ENCODE assay signal across 1 cellular context in the genomic region with DNA sequence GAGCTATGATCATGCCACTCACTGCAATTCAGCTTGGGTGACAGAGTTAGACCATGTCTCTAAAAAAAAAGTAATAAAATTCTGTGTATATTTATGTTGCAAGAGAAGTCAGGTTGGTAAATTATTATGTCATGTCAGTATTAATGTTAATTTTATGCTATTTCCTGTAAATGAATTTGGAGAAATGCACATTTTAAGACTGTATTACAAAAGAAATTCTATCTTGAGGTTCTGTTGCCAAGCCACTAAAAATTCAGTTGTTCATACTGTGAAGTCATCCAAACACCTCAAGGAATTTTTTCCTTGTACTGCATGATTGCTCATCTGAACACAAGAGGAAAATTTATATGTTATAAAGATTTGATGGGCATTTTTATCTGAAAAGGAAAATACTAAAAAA.
TF ChIP-seq lines count a peak whose summit lies in the region.

No MANE protein-coding gene starts in this region.

TF ChIP-seq in SK-N-SH treated with all-trans-retinoic acid at 6 μM for 48 hours, 23 proteins besides CTCF, POLR2A, EP300 and RAD21 (continued from another document):
- no peak for TF ChIP-seq TSHZ2 (CRISPR knock-in tag; IDR thresholded peaks at IDR 0.05)
- no peak for TF ChIP-seq ZNF8 (CRISPR knock-in tag; IDR thresholded peaks at IDR 0.05)
- TF ChIP-seq ZNF70 (CRISPR knock-in tag; IDR thresholded peaks at IDR 0.05) = no peak
- TF ChIP-seq, protein P1, sequence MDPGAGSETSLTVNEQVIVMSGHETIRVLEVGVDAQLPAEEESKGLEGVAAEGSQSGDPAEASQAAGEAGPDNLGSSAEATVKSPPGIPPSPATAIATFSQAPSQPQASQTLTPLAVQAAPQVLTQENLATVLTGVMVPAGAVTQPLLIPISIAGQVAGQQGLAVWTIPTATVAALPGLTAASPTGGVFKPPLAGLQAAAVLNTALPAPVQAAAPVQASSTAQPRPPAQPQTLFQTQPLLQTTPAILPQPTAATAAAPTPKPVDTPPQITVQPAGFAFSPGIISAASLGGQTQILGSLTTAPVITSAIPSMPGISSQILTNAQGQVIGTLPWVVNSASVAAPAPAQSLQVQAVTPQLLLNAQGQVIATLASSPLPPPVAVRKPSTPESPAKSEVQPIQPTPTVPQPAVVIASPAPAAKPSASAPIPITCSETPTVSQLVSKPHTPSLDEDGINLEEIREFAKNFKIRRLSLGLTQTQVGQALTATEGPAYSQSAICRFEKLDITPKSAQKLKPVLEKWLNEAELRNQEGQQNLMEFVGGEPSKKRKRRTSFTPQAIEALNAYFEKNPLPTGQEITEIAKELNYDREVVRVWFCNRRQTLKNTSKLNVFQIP (CRISPR knock-in tag; IDR thresholded peaks at IDR 0.05; ENCODE audit: borderline replicate concordance, low read depth) = no peak
- TF ChIP-seq TOX (CRISPR knock-in tag; IDR thresholded peaks at IDR 0.05; ENCODE audit: borderline replicate concordance) = no peak
- no peak for TF ChIP-seq SNAI2 (CRISPR knock-in tag; IDR thresholded peaks at IDR 0.05)
